ENCODE assay signal across 4 cellular contexts in the genomic region with DNA sequence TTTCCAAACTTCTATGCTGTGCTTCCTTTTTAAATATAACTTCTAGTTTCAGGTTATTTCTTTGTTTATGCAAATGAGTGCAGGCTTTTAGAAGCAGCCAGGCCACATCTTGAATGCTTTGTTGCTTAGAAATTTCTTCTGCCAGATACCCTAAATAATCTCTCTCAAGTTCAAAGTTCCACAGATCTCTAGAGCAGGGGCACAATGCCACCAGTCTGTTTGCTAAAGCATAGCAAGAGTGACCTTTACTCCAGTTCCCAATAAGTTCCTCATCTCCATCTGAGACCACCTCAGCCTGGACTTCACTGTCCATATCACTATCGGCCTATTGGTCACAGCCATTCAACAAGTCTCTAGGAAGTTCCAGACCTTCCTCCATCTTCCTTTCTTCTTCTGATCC. TPM values are rescaled to one million over a fixed set of nuclear protein-coding genes. Genes with fewer than 3 reads are reported as not detected.
"Had no signal": no experiment of that assay in that cellular context is flagged by ENCODE, and none has a peak within 500 bp of the region (broad histone marks: within the 10 kb centered on the region; RNA-seq: fewer than 3 reads in every experiment).

No MANE protein-coding gene starts in this region.

RNA-seq across cellular contexts. Expression of gene NKX2-4, which starts 26.4 kb away (rescaled TPM):
- total RNA-seq: HT-29, IMR-90, K562 had no signal
- polyA plus RNA-seq: IgD-negative memory B cell, IMR-90, K562 had no signal
